21 cellular contexts compared by ENCODE assay signal in genomic region chr2:30950339-30950738, GRCh38.
"Had no signal": no experiment of that assay in that cellular context is flagged by ENCODE, and none has a peak within 500 bp of the region (broad histone marks: within the 10 kb centered on the region; RNA-seq: fewer than 3 reads in every experiment).

No MANE protein-coding gene starts in this region.

- H3K9me3 ChIP-seq: MG63, SK-N-SH had no signal

- DNase-seq: IMR-90, Karpas-422, KG1, MG63, NCI-H1092, NCI-H1105 treated with DMSO at 0.1 percent for 48 hours, NCI-H1417 treated with DMSO at 0.1 percent for 48 hours, NCI-H146, NCI-H1694 treated with DMSO at 0.1 percent for 48 hours, NCI-H1930, NCI-H2081, NCI-H2107, NCI-H2227 treated with DMSO at 0.1 percent for 48 hours, NCI-H446, NCI-H510A, NCI-H524 treated with DMSO at 0.1 percent for 48 hours, NCI-H69, NCI-H774, RPMI8226, SHP77, SK-N-SH had no signal
